9 cellular contexts compared by ENCODE assay signal in genomic region chr17:10327640-10328039, GRCh38. TPM values are rescaled to one million over a fixed set of nuclear protein-coding genes. Genes with fewer than 3 reads are reported as not detected.
A peak's percentile ranks its signal among the peaks of the same experiment; 100 is the strongest.
DNase-seq lines count a peak whose midpoint lies in the region; FAIRE-seq and TF ChIP-seq lines count a peak whose summit lies in the region.
"Had no signal": no experiment of that assay in that cellular context is flagged by ENCODE, and none has a peak within 500 bp of the region (broad histone marks: within the 10 kb centered on the region; RNA-seq: fewer than 3 reads in every experiment).

No MANE protein-coding gene starts in this region.

- H3K9me3 Mint-ChIP-seq in activated naive CD4-positive, alpha-beta T cell treated with anti-CD3 and anti-CD28 coated beads for 36 hours: no peaks in the 10 kb centered on the region
- peaks cover 6% of the 10 kb centered on the region for H3K9me3 Mint-ChIP-seq in glutamatergic neuron (ENCODE audit: unreplicated experiment)

- H3K4me1 Mint-ChIP-seq in activated naive CD4-positive, alpha-beta T cell treated with anti-CD3 and anti-CD28 coated beads for 36 hours (ENCODE audit: low read depth): no peaks in the 10 kb centered on the region
- H3K4me1 Mint-ChIP-seq in glutamatergic neuron (ENCODE audit: low read depth, unreplicated experiment): no peaks in the 10 kb centered on the region

- FAIRE-seq in urothelium cell line (lab: Jason Lieb, UNC): no peak

- H3K9me3 ChIP-seq in SJSA1 (replicated peaks): no peaks in the 10 kb centered on the region

- H3K36me3 ChIP-seq in SJSA1: no peaks in the 10 kb centered on the region

- peak; percentile 98 for TF ChIP-seq CTCF in glutamatergic neuron (IDR thresholded peaks at IDR 0.05; ENCODE audit: partially characterized antibody, unreplicated experiment)

- DNase-seq in DMS 273 (lab: John Stamatoyannopoulos, UW; ENCODE audit: unreplicated experiment) (peak; percentile 87), DMS 273 treated with DMSO at 0.1 percent for 48 hours (lab: John Stamatoyannopoulos, UW) (no peak), SJSA1 (ENCODE audit: low read depth in 1 of 2, low spot score in 2 of 2) (peak; percentile 42 to 70), glutamatergic neuron (peak; percentile 90), posterior vena cava (ENCODE audit: low spot score) (peak; percentile 92), urothelium cell line (ENCODE audit: low spot score) (peak; percentile 68)
- DNase-seq in Jurkat, Clone E6-1 (ENCODE audit: low read depth, low spot score): peak; percentile 81
- DNase-seq in activated naive CD4-positive, alpha-beta T cell treated with anti-CD3 and anti-CD28 coated beads for 36 hours: peak; percentile 83

- H3K4me1 ChIP-seq in SJSA1 (replicated peaks): no peaks in the 10 kb centered on the region

- no peak overlapping the region for H3K4me3 Mint-ChIP-seq in activated naive CD4-positive, alpha-beta T cell treated with anti-CD3 and anti-CD28 coated beads for 36 hours
- no peak overlapping the region for H3K4me3 Mint-ChIP-seq in glutamatergic neuron (ENCODE audit: unreplicated experiment)

- H3K27me3 ChIP-seq in SJSA1 (replicated peaks): no peaks in the 10 kb centered on the region

- CTCF ChIA-PET in activated naive CD4-positive, alpha-beta T cell treated with anti-CD3 and anti-CD28 coated beads for 36 hours (lab: Charles Lee): interaction anchor here (0.6 to 3.7 kb wide), 9 partner anchors 19 to 1552 kb away, joined by 3 to 40 read pairs (median 4); no protein-coding TSS in a partner anchor

- intact Hi-C loops in activated naive CD4-positive, alpha-beta T cell treated with anti-CD3 and anti-CD28 coated beads for 36 hours (cut with micrococcal nuclease): loop anchor here (1.0 to 5.0 kb wide), 3 partner anchors 30 to 405 kb away; no protein-coding TSS in a partner anchor
- intact Hi-C loops in posterior vena cava (cut with DNase I): loop anchor here in 1 of 2 donors (5.0 kb wide), 1 partner anchor 290 kb away; no protein-coding TSS in a partner anchor

- no peak overlapping the region for H3K27ac ChIP-seq in SJSA1
- H3K27ac ChIP-seq: skin epidermis had no signal

- no peaks in the 10 kb centered on the region for H3K36me3 Mint-ChIP-seq in activated naive CD4-positive, alpha-beta T cell treated with anti-CD3 and anti-CD28 coated beads for 36 hours (ENCODE audit: low read depth)
- no peaks in the 10 kb centered on the region for H3K36me3 Mint-ChIP-seq in glutamatergic neuron (ENCODE audit: unreplicated experiment)

- peaks cover 3% of the 10 kb centered on the region for H3K27me3 Mint-ChIP-seq in activated naive CD4-positive, alpha-beta T cell treated with anti-CD3 and anti-CD28 coated beads for 36 hours (ENCODE audit: low read depth)
- peaks cover 8% of the 10 kb centered on the region for H3K27me3 Mint-ChIP-seq in glutamatergic neuron (ENCODE audit: unreplicated experiment)

- H3K27ac Mint-ChIP-seq in activated naive CD4-positive, alpha-beta T cell treated with anti-CD3 and anti-CD28 coated beads for 36 hours: no peak overlapping the region
- no peak overlapping the region for H3K27ac Mint-ChIP-seq in glutamatergic neuron (ENCODE audit: unreplicated experiment)

- H3K4me3 ChIP-seq in Jurkat, Clone E6-1 (ENCODE audit: low read length): no peak overlapping the region
- H3K4me3 ChIP-seq in SJSA1: no peak overlapping the region
- H3K4me3 ChIP-seq: skin epidermis had no signal

RNA-seq across cellular contexts. Expression of gene MYH13, which starts 45.2 kb away (rescaled TPM):
- polyA plus RNA-seq in Jurkat, Clone E6-1 (2012; ENCODE audit: insufficient read depth, insufficient read length): not detected
- total RNA-seq in SJSA1 (2014; rRNA removed; shearing (Covaris generic)): not detected in 2 replicates
- total RNA-seq in activated naive CD4-positive, alpha-beta T cell treated with anti-CD3 and anti-CD28 coated beads for 36 hours: not detected
- total RNA-seq in glutamatergic neuron (ENCODE audit: unreplicated experiment): not detected
- total RNA-seq in posterior vena cava: not detected
